Comparison of ENCODE assay signal across 1 cellular context in the genomic region with DNA sequence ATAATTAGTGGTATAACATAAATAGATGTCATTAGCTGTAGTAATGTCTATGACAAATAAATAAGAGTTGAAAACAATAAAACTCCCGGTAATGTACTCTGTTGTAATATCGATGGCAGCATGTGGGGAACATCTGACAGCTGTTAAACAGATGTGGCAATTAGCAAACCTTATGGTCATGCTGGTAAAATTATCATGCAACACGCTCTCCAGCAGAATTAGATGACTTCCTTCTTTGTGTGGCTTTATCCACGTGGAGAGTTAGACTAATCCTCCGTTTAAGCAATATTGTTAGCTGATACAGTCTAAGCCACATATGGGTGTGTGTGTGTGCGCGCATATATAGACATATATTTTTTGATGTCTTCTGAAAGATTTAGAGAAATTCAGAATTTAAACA.
TF ChIP-seq lines count a peak whose summit lies in the region.

No MANE protein-coding gene starts in this region.

TF ChIP-seq in HepG2, 621 proteins besides CTCF, POLR2A, EP300 and RAD21 (continued from another document):
- TF ChIP-seq, protein P1, sequence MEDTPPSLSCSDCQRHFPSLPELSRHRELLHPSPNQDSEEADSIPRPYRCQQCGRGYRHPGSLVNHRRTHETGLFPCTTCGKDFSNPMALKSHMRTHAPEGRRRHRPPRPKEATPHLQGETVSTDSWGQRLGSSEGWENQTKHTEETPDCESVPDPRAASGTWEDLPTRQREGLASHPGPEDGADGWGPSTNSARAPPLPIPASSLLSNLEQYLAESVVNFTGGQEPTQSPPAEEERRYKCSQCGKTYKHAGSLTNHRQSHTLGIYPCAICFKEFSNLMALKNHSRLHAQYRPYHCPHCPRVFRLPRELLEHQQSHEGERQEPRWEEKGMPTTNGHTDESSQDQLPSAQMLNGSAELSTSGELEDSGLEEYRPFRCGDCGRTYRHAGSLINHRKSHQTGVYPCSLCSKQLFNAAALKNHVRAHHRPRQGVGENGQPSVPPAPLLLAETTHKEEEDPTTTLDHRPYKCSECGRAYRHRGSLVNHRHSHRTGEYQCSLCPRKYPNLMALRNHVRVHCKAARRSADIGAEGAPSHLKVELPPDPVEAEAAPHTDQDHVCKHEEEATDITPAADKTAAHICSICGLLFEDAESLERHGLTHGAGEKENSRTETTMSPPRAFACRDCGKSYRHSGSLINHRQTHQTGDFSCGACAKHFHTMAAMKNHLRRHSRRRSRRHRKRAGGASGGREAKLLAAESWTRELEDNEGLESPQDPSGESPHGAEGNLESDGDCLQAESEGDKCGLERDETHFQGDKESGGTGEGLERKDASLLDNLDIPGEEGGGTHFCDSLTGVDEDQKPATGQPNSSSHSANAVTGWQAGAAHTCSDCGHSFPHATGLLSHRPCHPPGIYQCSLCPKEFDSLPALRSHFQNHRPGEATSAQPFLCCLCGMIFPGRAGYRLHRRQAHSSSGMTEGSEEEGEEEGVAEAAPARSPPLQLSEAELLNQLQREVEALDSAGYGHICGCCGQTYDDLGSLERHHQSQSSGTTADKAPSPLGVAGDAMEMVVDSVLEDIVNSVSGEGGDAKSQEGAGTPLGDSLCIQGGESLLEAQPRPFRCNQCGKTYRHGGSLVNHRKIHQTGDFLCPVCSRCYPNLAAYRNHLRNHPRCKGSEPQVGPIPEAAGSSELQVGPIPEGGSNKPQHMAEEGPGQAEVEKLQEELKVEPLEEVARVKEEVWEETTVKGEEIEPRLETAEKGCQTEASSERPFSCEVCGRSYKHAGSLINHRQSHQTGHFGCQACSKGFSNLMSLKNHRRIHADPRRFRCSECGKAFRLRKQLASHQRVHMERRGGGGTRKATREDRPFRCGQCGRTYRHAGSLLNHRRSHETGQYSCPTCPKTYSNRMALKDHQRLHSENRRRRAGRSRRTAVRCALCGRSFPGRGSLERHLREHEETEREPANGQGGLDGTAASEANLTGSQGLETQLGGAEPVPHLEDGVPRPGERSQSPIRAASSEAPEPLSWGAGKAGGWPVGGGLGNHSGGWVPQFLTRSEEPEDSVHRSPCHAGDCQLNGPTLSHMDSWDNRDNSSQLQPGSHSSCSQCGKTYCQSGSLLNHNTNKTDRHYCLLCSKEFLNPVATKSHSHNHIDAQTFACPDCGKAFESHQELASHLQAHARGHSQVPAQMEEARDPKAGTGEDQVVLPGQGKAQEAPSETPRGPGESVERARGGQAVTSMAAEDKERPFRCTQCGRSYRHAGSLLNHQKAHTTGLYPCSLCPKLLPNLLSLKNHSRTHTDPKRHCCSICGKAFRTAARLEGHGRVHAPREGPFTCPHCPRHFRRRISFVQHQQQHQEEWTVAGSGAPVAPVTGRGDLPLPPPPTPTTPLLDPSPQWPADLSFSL (CRISPR knock-in tag; IDR thresholded peaks at IDR 0.05): no peak
- TF ChIP-seq, protein P2, sequence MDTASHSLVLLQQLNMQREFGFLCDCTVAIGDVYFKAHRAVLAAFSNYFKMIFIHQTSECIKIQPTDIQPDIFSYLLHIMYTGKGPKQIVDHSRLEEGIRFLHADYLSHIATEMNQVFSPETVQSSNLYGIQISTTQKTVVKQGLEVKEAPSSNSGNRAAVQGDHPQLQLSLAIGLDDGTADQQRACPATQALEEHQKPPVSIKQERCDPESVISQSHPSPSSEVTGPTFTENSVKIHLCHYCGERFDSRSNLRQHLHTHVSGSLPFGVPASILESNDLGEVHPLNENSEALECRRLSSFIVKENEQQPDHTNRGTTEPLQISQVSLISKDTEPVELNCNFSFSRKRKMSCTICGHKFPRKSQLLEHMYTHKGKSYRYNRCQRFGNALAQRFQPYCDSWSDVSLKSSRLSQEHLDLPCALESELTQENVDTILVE (CRISPR knock-in tag; IDR thresholded peaks at IDR 0.05): no peak
- TF ChIP-seq HNRNPH1 (optimal IDR thresholded peaks at IDR 0.05; ENCODE audit: low read depth, low read length): no peak
- TF ChIP-seq BCL6 (CRISPR knock-in tag; IDR thresholded peaks at IDR 0.05): no peak
- TF ChIP-seq, protein P3, sequence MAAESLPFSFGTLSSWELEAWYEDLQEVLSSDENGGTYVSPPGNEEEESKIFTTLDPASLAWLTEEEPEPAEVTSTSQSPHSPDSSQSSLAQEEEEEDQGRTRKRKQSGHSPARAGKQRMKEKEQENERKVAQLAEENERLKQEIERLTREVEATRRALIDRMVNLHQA (CRISPR knock-in tag; IDR thresholded peaks at IDR 0.05): no peak
- TF ChIP-seq, protein P4, sequence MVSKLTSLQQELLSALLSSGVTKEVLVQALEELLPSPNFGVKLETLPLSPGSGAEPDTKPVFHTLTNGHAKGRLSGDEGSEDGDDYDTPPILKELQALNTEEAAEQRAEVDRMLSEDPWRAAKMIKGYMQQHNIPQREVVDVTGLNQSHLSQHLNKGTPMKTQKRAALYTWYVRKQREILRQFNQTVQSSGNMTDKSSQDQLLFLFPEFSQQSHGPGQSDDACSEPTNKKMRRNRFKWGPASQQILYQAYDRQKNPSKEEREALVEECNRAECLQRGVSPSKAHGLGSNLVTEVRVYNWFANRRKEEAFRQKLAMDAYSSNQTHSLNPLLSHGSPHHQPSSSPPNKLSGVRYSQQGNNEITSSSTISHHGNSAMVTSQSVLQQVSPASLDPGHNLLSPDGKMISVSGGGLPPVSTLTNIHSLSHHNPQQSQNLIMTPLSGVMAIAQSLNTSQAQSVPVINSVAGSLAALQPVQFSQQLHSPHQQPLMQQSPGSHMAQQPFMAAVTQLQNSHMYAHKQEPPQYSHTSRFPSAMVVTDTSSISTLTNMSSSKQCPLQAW (CRISPR knock-in tag; IDR thresholded peaks at IDR 0.05): no peak
